ENCODE assay signal across 8 cellular contexts in genomic region chr1:86499987-86500593, GRCh38. TPM values are rescaled to one million over a fixed set of nuclear protein-coding genes. Genes with fewer than 3 reads are reported as not detected.
A peak's percentile ranks its signal among the peaks of the same experiment; 100 is the strongest.
DNase-seq lines count a peak whose midpoint lies in the region; ATAC-seq and TF ChIP-seq lines count a peak whose summit lies in the region.

No MANE protein-coding gene starts in this region.

- H3K27ac ChIP-seq in CD4-positive, CD25-positive, alpha-beta regulatory T cell (ENCODE audit: insufficient read depth, low read length, poor library complexity, severe bottlenecking): no peak overlapping the region
- H3K27ac ChIP-seq in left lung: no peak overlapping the region

- peak in 2 of 3 donors; percentile 43 to 77 for DNase-seq in CD4-positive, CD25-positive, alpha-beta regulatory T cell
- DNase-seq in NCI-H1930 (lab: John Stamatoyannopoulos, UW): peak; percentile 23 to 38
- DNase-seq in activated CD8-positive, alpha-beta T cell treated with anti-CD3 and anti-CD28 coated beads, Interleukin-2, amount 10 ng/mL, durations not matched to agents 7 days and 5 days: no peak
- DNase-seq in left lung: no peak
- DNase-seq in activated T-cell treated with anti-CD3 and anti-CD28 coated beads for 4 hours: no peak
- DNase-seq in T1000 (lab: John Stamatoyannopoulos, UW): no peak

- H3K4me1 ChIP-seq in CD4-positive, CD25-positive, alpha-beta regulatory T cell (ENCODE audit: control insufficient read depth, insufficient read depth, low read length, poor library complexity, severe bottlenecking): no peaks in the 10 kb centered on the region
- peaks cover 0 to 23% of the 10 kb centered on the region in 2 donors for H3K4me1 ChIP-seq in left lung

- peaks cover 0 to 2% (median 0%) of the 10 kb centered on the region in 7 donors for H3K9me3 Mint-ChIP-seq in CD4-positive, CD25-positive, alpha-beta regulatory T cell
- H3K9me3 Mint-ChIP-seq in activated CD8-positive, alpha-beta T cell treated with anti-CD3 and anti-CD28 coated beads, Interleukin-2, amount 10 ng/mL, durations not matched to agents 7 days and 5 days (ENCODE audit: insufficient read depth): no peaks in the 10 kb centered on the region

- H3K4me3 Mint-ChIP-seq in CD4-positive, CD25-positive, alpha-beta regulatory T cell: no peak overlapping the region
- no peak overlapping the region for H3K4me3 Mint-ChIP-seq in activated CD8-positive, alpha-beta T cell treated with anti-CD3 and anti-CD28 coated beads, Interleukin-2, amount 10 ng/mL, durations not matched to agents 7 days and 5 days

- intact Hi-C loops in left lung (cut with DNase I): loop anchor here in 1 of 2 donors (10.0 kb wide), 1 partner anchor 125 kb away; no protein-coding TSS in a partner anchor

- H3K27me3 Mint-ChIP-seq in CD4-positive, CD25-positive, alpha-beta regulatory T cell: peaks cover 11% of the 10 kb centered on the region
- H3K27me3 Mint-ChIP-seq in activated CD8-positive, alpha-beta T cell treated with anti-CD3 and anti-CD28 coated beads, Interleukin-2, amount 10 ng/mL, durations not matched to agents 7 days and 5 days (ENCODE audit: low read depth): peaks cover 20% of the 10 kb centered on the region

- CTCF ChIA-PET in activated CD8-positive, alpha-beta T cell treated with anti-CD3 and anti-CD28 coated beads, Interleukin-2, amount 10 ng/mL, durations not matched to agents 7 days and 5 days (lab: Charles Lee): interaction anchor here (0.6 to 5.4 kb wide), 42 partner anchors 9 to 253 kb away, joined by 3 to 38 read pairs (median 4); partner anchors contain the start of genes ODF2L and SH3GLB1

- no peaks in the 10 kb centered on the region for H3K36me3 ChIP-seq in CD4-positive, CD25-positive, alpha-beta regulatory T cell (ENCODE audit: control insufficient read depth, insufficient read depth, low read length)
- no peaks in the 10 kb centered on the region for H3K36me3 ChIP-seq in left lung

- TF ChIP-seq CTCF in left lung (IDR thresholded peaks at IDR 0.05): peak; percentile 69 to 82

- peaks cover 0 to 19% (median 3%) of the 10 kb centered on the region in 4 donors for H3K4me1 Mint-ChIP-seq in CD4-positive, CD25-positive, alpha-beta regulatory T cell
- peaks cover 18% of the 10 kb centered on the region for H3K4me1 Mint-ChIP-seq in activated CD8-positive, alpha-beta T cell treated with anti-CD3 and anti-CD28 coated beads, Interleukin-2, amount 10 ng/mL, durations not matched to agents 7 days and 5 days (ENCODE audit: low read depth)

- POLR2A ChIA-PET in activated CD8-positive, alpha-beta T cell treated with anti-CD3 and anti-CD28 coated beads, Interleukin-2, amount 10 ng/mL, durations not matched to agents 7 days and 5 days (lab: Charles Lee): interaction anchor here (0.6 kb wide), 1 partner anchor 137 kb away, joined by 3 read pairs; no protein-coding TSS in a partner anchor

- peaks cover 7% of the 10 kb centered on the region for H3K27me3 ChIP-seq in CD4-positive, CD25-positive, alpha-beta regulatory T cell (ENCODE audit: control insufficient read depth, insufficient read depth, low read length)
- no peaks in the 10 kb centered on the region for H3K27me3 ChIP-seq in left lung

- no peaks in the 10 kb centered on the region for H3K36me3 Mint-ChIP-seq in CD4-positive, CD25-positive, alpha-beta regulatory T cell
- no peaks in the 10 kb centered on the region for H3K36me3 Mint-ChIP-seq in activated CD8-positive, alpha-beta T cell treated with anti-CD3 and anti-CD28 coated beads, Interleukin-2, amount 10 ng/mL, durations not matched to agents 7 days and 5 days (ENCODE audit: low read depth)

- no peaks in the 10 kb centered on the region for H3K9me3 ChIP-seq in CD4-positive, CD25-positive, alpha-beta regulatory T cell (ENCODE audit: control insufficient read depth in 2 of 2, low read length in 2 of 2)
- no peaks in the 10 kb centered on the region for H3K9me3 ChIP-seq in left lung

- H3K4me3 ChIP-seq in CD4-positive, CD25-positive, alpha-beta regulatory T cell (ENCODE audit: low read depth, low read length): no peak overlapping the region
- no peak overlapping the region for H3K4me3 ChIP-seq in left lung

- ATAC-seq in CD4-positive, CD25-positive, alpha-beta regulatory T cell (ENCODE audit: low read depth in 2 of 2): peak; percentile 66 to 71
- ATAC-seq in GM21381 (IDR thresholded peaks at IDR 0.05; ENCODE audit: unreplicated experiment): peak; percentile 50
- peak; percentile 48 for ATAC-seq in activated CD8-positive, alpha-beta T cell treated with anti-CD3 and anti-CD28 coated beads, Interleukin-2, amount 10 ng/mL, durations not matched to agents 7 days and 5 days
- ATAC-seq in left lung: peak; percentile 27
- no peak for ATAC-seq in GM19023 (IDR thresholded peaks at IDR 0.05; ENCODE audit: unreplicated experiment)

- peak overlapping the region in 1 of 3 donors; percentile 67 for H3K27ac Mint-ChIP-seq in CD4-positive, CD25-positive, alpha-beta regulatory T cell
- no peak overlapping the region for H3K27ac Mint-ChIP-seq in activated CD8-positive, alpha-beta T cell treated with anti-CD3 and anti-CD28 coated beads, Interleukin-2, amount 10 ng/mL, durations not matched to agents 7 days and 5 days

RNA-seq across cellular contexts. Expression of gene CLCA1, which starts 31.4 kb away (rescaled TPM):
- not detected for total RNA-seq in CD4-positive, CD25-positive, alpha-beta regulatory T cell
- not detected for polyA plus RNA-seq in CD4-positive, CD25-positive, alpha-beta regulatory T cell
- total RNA-seq in activated CD8-positive, alpha-beta T cell treated with anti-CD3 and anti-CD28 coated beads, Interleukin-2, amount 10 ng/mL, durations not matched to agents 7 days and 5 days: not detected
- total RNA-seq in left lung: not detected

RNA-seq across cellular contexts. Expression of gene CLCA4, which starts 46.8 kb away (rescaled TPM):
- total RNA-seq in CD4-positive, CD25-positive, alpha-beta regulatory T cell: not detected
- polyA plus RNA-seq in CD4-positive, CD25-positive, alpha-beta regulatory T cell: not detected
- not detected for total RNA-seq in activated CD8-positive, alpha-beta T cell treated with anti-CD3 and anti-CD28 coated beads, Interleukin-2, amount 10 ng/mL, durations not matched to agents 7 days and 5 days
- total RNA-seq in left lung: not detected

Comparison
In these comparisons a context has a peak if more than half of its experiments do, and no peak if none do; other contexts are left out.
1. DNase-seq: peak in CD4-positive, CD25-positive, alpha-beta regulatory T cell (2 of 3) and NCI-H1930 (2 of 2); none in activated CD8-positive, alpha-beta T cell treated with anti-CD3 and anti-CD28 coated beads, Interleukin-2, amount 10 ng/mL, durations not matched to agents 7 days and 5 days (single experiment), left lung (0 of 2), activated T-cell treated with anti-CD3 and anti-CD28 coated beads for 4 hours (single experiment) and T1000 (single experiment).